Comparison of ENCODE assay signal across 8 cellular contexts in the genomic region with DNA sequence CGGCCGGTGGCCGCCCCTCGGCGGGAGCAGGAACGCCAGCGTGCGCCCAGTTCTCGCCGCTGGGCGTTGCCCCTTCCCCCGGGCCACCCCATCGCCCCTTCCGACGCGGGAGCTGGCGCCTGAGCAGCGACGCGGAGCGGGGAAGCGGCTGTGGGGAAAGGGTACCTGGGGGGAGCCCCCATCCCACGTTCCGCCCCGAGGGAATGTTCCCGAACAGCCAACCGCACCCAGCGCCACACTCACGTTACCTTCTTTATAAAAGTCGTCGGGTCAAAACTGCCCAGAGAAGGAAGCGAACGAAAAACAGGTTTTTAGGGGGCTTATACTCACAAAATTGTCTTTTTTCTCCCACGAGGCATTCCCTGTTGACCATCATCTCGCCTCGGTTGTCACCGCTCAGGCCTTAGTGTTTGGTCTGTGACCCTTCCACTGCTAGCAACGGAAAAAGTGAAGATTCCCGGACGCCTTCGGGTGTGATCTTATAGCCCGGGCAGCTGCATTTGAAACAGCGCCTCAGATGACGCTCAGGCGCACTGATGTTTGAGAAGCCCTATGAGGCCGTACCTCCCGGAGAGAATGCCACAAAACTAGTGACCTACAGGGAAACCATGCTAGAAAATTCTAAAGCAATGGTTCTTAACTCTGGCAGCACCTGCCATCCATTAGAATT. TPM values are rescaled to one million over a fixed set of nuclear protein-coding genes. Genes with fewer than 3 reads are reported as not detected.
DNase-seq lines count a peak whose midpoint lies in the region; ATAC-seq and TF ChIP-seq lines count a peak whose summit lies in the region.

No MANE protein-coding gene starts in this region.

- H3K4me3 Mint-ChIP-seq in T-helper 17 cell: peak overlapping the region; percentile 93

- H4K20me1 ChIP-seq in Karpas-422 (ENCODE audit: insufficient read depth, low read depth, low read length): no peaks in the 10 kb centered on the region

- H2AFZ ChIP-seq in Karpas-422 (ENCODE audit: low read length): no peak overlapping the region

- WGBS in thymus: 2% methylated on average over 47 of the region's 47 CpGs

- H3K4me3 ChIP-seq in epithelial cell of esophagus (ENCODE audit: low read length) (peak overlapping the region; percentile 58), mucosa of rectum (ENCODE audit: low read length in 2 of 2) (peak overlapping the region; percentile 69 to 82), thymus (ENCODE audit: low read length) (peak overlapping the region; percentile 58), Karpas-422 (ENCODE audit: low read length) (no peak overlapping the region)

- no peaks in the 10 kb centered on the region for H3K9me3 ChIP-seq in T-helper 17 cell (ENCODE audit: control insufficient read depth, low read length, poor library complexity, severe bottlenecking)
- H3K9me3 ChIP-seq in mucosa of rectum (ENCODE audit: control insufficient read depth in 2 of 2, low read length in 2 of 2): no peaks in the 10 kb centered on the region
- H3K9me3 ChIP-seq in thymus (ENCODE audit: control insufficient read depth): no peaks in the 10 kb centered on the region
- H3K9me3 ChIP-seq in Karpas-422 (ENCODE audit: low read length): no peaks in the 10 kb centered on the region

- peak; percentile 11 for TF ChIP-seq CTCF in epithelial cell of esophagus (IDR thresholded peaks at IDR 0.05; ENCODE audit: insufficient read depth, low read depth, low read length, missing control alignments)

- peaks cover 47% of the 10 kb centered on the region for H3K27me3 Mint-ChIP-seq in T-helper 17 cell

- H3K4me2 ChIP-seq in Karpas-422 (ENCODE audit: low read depth, low read length, poor library complexity, severe bottlenecking): no peak overlapping the region

- ATAC-seq in HG03342 (IDR thresholded peaks at IDR 0.05; ENCODE audit: unreplicated experiment) (peak; percentile 9), T-helper 17 cell (no peak), GM18861 (IDR thresholded peaks at IDR 0.05; ENCODE audit: unreplicated experiment) (no peak)

- H3K27me3 ChIP-seq in mucosa of rectum (ENCODE audit: control insufficient read depth in 2 of 2, insufficient read depth in 2 of 2, low read length in 2 of 2) (peaks cover 0 to 4% of the 10 kb centered on the region in 2 donors), thymus (ENCODE audit: control insufficient read depth, insufficient read depth) (peaks cover 28% of the 10 kb centered on the region), Karpas-422 (ENCODE audit: low read length) (no peaks in the 10 kb centered on the region)

- DNase-seq in Daoy (ENCODE audit: low read depth) (peak; percentile 69), T-helper 17 cell (no peak), epithelial cell of esophagus (ENCODE audit: low read depth) (peak; percentile 52), Karpas-422 (no peak)

- no peak overlapping the region for H3K27ac Mint-ChIP-seq in T-helper 17 cell

- H3K4me1 ChIP-seq in mucosa of rectum (ENCODE audit: control insufficient read depth in 2 of 2, insufficient read depth in 2 of 2, low read length in 2 of 2) (peaks cover 3 to 16% of the 10 kb centered on the region in 2 donors), thymus (ENCODE audit: control insufficient read depth, insufficient read depth, low read length) (peaks cover 3% of the 10 kb centered on the region), Karpas-422 (ENCODE audit: low read length) (no peaks in the 10 kb centered on the region)

- peak overlapping the region; percentile 87 to 93 for H3K27ac ChIP-seq in mucosa of rectum (ENCODE audit: low read depth in 2 of 2, low read length in 2 of 2)
- peak overlapping the region; percentile 71 for H3K27ac ChIP-seq in thymus (ENCODE audit: low read depth)
- no peak overlapping the region for H3K27ac ChIP-seq in Karpas-422 (ENCODE audit: low read length)

- H3K9ac ChIP-seq in mucosa of rectum (ENCODE audit: low read depth in 1 of 2, low read length in 2 of 2): peak overlapping the region; percentile 84 to 85
- no peak overlapping the region for H3K9ac ChIP-seq in Karpas-422 (ENCODE audit: low read length)

- H3K36me3 ChIP-seq in mucosa of rectum (ENCODE audit: control insufficient read depth in 2 of 2, insufficient read depth in 2 of 2, low read length in 2 of 2) (no peaks in the 10 kb centered on the region), thymus (ENCODE audit: control insufficient read depth, insufficient read depth) (no peaks in the 10 kb centered on the region), Karpas-422 (ENCODE audit: insufficient read depth, low read length) (no peaks in the 10 kb centered on the region)

- no peaks in the 10 kb centered on the region for H3K36me3 Mint-ChIP-seq in T-helper 17 cell (ENCODE audit: low read depth)

- peaks cover 7% of the 10 kb centered on the region for H3K4me1 Mint-ChIP-seq in T-helper 17 cell

- H3K79me2 ChIP-seq in Karpas-422 (ENCODE audit: low read length): no peaks in the 10 kb centered on the region

- no peaks in the 10 kb centered on the region for H3K9me2 ChIP-seq in Karpas-422 (replicated peaks; ENCODE audit: insufficient read depth, low read length)

RNA-seq across cellular contexts. Expression of gene GOLM1, which starts 0.5 kb away (rescaled TPM):
- total RNA-seq in Daoy (2014; rRNA removed; shearing (Covaris generic)): 52.3 and 66.2 TPM in 2 replicates
- total RNA-seq in T-helper 17 cell: under 1 TPM in 1 of 2 donors, not detected in 1; 0.47 TPM
- 41.5 TPM for polyA plus RNA-seq in thymus
- total RNA-seq in Karpas-422 (2014; rRNA removed; shearing (Covaris generic); ENCODE audit: low replicate concordance): not detected in 2 replicates

Comparison
In these comparisons a context has a peak if more than half of its experiments do, and no peak if none do; other contexts are left out.
1. DNase-seq: peak in Daoy (single experiment) and epithelial cell of esophagus (single experiment); none in T-helper 17 cell (0 of 3) and Karpas-422 (single experiment).
2. RNA of gene GOLM1, which starts 0.5 kb away (total RNA-seq): 52.3 to 66.2 TPM in Daoy; 0.47 TPM in T-helper 17 cell and not detected in Karpas-422; every median in the first group is over 10 times any median in the second.